ENCODE assay signal across 2 cellular contexts in the genomic region with DNA sequence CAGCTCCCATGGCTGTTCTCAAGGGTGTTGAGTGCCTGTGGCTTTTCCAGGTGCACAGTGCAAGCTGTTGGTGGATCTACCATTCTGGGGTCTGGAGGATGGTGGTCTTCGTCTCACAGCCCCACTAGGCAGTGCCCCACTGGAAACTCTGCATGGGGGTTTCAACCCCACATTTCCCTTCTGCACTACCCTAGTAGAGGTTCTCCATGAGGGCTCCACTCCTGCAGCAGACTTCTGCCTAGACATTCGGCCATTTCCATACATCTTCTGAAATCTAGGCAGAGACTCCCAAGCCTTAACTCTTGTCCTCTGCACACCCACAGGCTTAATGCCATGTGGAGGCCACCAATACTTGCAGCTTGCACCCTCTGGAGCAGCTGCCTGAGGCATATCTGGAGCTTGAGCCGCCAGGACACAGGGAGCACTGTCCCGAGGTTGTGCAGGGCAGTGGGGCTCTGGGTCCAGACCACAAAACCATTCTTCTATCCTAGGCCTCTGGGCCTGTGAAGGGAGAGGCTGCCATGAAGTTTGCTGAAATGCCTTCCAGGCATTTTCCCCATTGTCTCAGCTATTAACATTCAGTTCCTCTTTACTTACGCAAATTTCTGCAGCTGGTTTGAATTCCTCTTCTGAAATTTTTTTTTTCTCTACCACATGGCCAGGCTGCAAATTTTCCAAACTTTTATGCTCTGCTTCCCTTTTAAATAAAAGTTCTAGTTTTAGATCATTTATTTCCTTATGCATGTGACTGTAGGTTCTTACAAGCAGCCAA.
TF ChIP-seq lines count a peak whose summit lies in the region.

No MANE protein-coding gene starts in this region.

TF ChIP-seq in GM23338, 12 proteins besides CTCF, POLR2A, EP300 and RAD21:
- TF ChIP-seq CREB1 (CRISPR knock-in tag; IDR thresholded peaks at IDR 0.05; ENCODE audit: low read depth) (no peak), JUNB (IDR thresholded peaks at IDR 0.05; ENCODE audit: unreplicated experiment) (no peak), NANOG (IDR thresholded peaks at IDR 0.05; ENCODE audit: borderline replicate concordance) (no peak)

TF ChIP-seq in H1, 55 proteins besides CTCF, POLR2A, EP300 and RAD21:
- TF ChIP-seq HDAC6 (IDR thresholded peaks at IDR 0.05; ENCODE audit: low read depth, low read length) (no peak), JUND (IDR thresholded peaks at IDR 0.05; ENCODE audit: low read length) (no peak), TEAD4 (IDR thresholded peaks at IDR 0.05; ENCODE audit: low read depth, low read length) (no peak), CEBPB (IDR thresholded peaks at IDR 0.05; ENCODE audit: low read depth, low read length) (no peak), BRCA1 (IDR thresholded peaks at IDR 0.05; ENCODE audit: low read depth, low read length) (no peak), SIN3A (conservative IDR thresholded peaks at IDR 0.05 in 1 of 2, IDR thresholded peaks at IDR 0.05 in 1 of 2; ENCODE audit: low read depth in 1 of 2, low read length in 2 of 2) (no peak), EZH2 (IDR thresholded peaks at IDR 0.05; ENCODE audit: low read depth, low read length, severe bottlenecking) (no peak)
